Comparison of ENCODE assay signal across 26 cellular contexts in genomic region chr2:120485096-120485495, GRCh38.
"Had no signal": no experiment of that assay in that cellular context is flagged by ENCODE, and none has a peak within 500 bp of the region (broad histone marks: within the 10 kb centered on the region; RNA-seq: fewer than 3 reads in every experiment).

No MANE protein-coding gene starts in this region.

- H3K27ac ChIP-seq: SJSA1 had no signal

- ATAC-seq: activated naive CD8-positive, alpha-beta T cell treated with anti-CD3 and anti-CD28 coated beads, Interleukin-2, amount 50 U/mL, for 24 hours; activated T-cell treated with anti-CD3 and anti-CD28 coated beads, Interleukin-2, amount 50 U/mL, for 4 hours; Panc1 had no signal

- H3K4me2 ChIP-seq: SK-N-SH had no signal

- H3K4me3 Mint-ChIP-seq: activated CD4-positive, alpha-beta T cell treated with anti-CD3 and anti-CD28 coated beads, Interleukin-2, amount 10 ng/mL, durations not matched to agents 7 days and 5 days; activated naive CD4-positive, alpha-beta T cell treated with anti-CD3 and anti-CD28 coated beads, Interleukin-2, amount 10 ng/mL, durations not matched to agents 7 days and 5 days; activated naive CD8-positive, alpha-beta T cell; activated naive CD8-positive, alpha-beta T cell treated with anti-CD3 and anti-CD28 coated beads, Interleukin-2, amount 50 U/mL, for 24 hours; activated T-cell treated with anti-CD3 and anti-CD28 coated beads, Interleukin-2, amount 50 U/mL, for 4 hours; activated T-helper 1 cell treated with anti-CD3 and anti-CD28 coated beads, Interleukin-12 subunit alpha, Interleukin-12 subunit beta, Interleukin-2, Interleukin-4 antibody, amounts not matched to agents 30 ng/mL and 10 ng/mL and 1 ng/mL, durations not matched to agents 14 hours and 24 hours and 36 hours; brain; T-helper 1 cell treated with Interleukin-12 subunit alpha and Interleukin-12 subunit beta and Interleukin-4 antibody, amounts not matched to agents 30 μg/mL and 1 μg/mL, for 36 hours; T-helper 2 cell treated with Interferon-gamma antibody and Interleukin-4, amounts not matched to agents 5 μg/mL and 100 μg/mL, for 36 hours had no signal

- H3K36me3 Mint-ChIP-seq: activated naive CD4-positive, alpha-beta T cell treated with anti-CD3 and anti-CD28 coated beads, Interleukin-2, amount 10 ng/mL, durations not matched to agents 7 days and 5 days; activated naive CD8-positive, alpha-beta T cell; brain had no signal

- H3K27me3 ChIP-seq: SJSA1 had no signal

- DNase-seq: activated CD4-positive, alpha-beta T cell treated with anti-CD3 and anti-CD28 coated beads, Interleukin-2, amount 10 ng/mL, durations not matched to agents 7 days and 5 days; activated CD4-positive, alpha-beta T cell treated with anti-CD3 and anti-CD28 coated beads, Interleukin-2, amount 50 U/mL, for 48 hours; activated CD8-positive, alpha-beta memory T cell treated with anti-CD3 and anti-CD28 coated beads, Interleukin-2, amount 50 U/mL, for 4 hours; activated naive CD4-positive, alpha-beta T cell treated with anti-CD3 and anti-CD28 coated beads, Interleukin-2, amount 10 ng/mL, durations not matched to agents 7 days and 5 days; activated naive CD8-positive, alpha-beta T cell treated with anti-CD3 and anti-CD28 coated beads, Interleukin-2, amount 50 U/mL, for 24 hours; activated T-cell treated with anti-CD3 and anti-CD28 coated beads for 4 hours; activated T-cell treated with anti-CD3 and anti-CD28 coated beads, Interleukin-2, amount 50 U/mL, for 4 hours; anterior cingulate cortex; Kasumi-1; KG1; MM.1S; MV-4-11; NCI-H1092; NCI-H1436 treated with DMSO at 0.1 percent for 48 hours; NCI-H1694 treated with DMSO at 0.1 percent for 48 hours; NCI-H2029; NCI-H524 treated with DMSO at 0.1 percent for 48 hours; SHP77 treated with DMSO at 0.1 percent for 48 hours; SK-N-SH had no signal

- H3K27ac Mint-ChIP-seq: activated CD4-positive, alpha-beta T cell treated with anti-CD3 and anti-CD28 coated beads, Interleukin-2, amount 10 ng/mL, durations not matched to agents 7 days and 5 days; activated naive CD4-positive, alpha-beta T cell treated with anti-CD3 and anti-CD28 coated beads, Interleukin-2, amount 10 ng/mL, durations not matched to agents 7 days and 5 days; activated naive CD8-positive, alpha-beta T cell; activated naive CD8-positive, alpha-beta T cell treated with anti-CD3 and anti-CD28 coated beads, Interleukin-2, amount 50 U/mL, for 24 hours; activated T-helper 1 cell treated with anti-CD3 and anti-CD28 coated beads, Interleukin-12 subunit alpha, Interleukin-12 subunit beta, Interleukin-2, Interleukin-4 antibody, amounts not matched to agents 30 ng/mL and 10 ng/mL and 1 ng/mL, durations not matched to agents 14 hours and 24 hours and 36 hours; brain; T-helper 1 cell treated with Interleukin-12 subunit alpha and Interleukin-12 subunit beta and Interleukin-4 antibody, amounts not matched to agents 30 μg/mL and 1 μg/mL, for 36 hours; T-helper 2 cell treated with Interferon-gamma antibody and Interleukin-4, amounts not matched to agents 5 μg/mL and 100 μg/mL, for 36 hours had no signal

- H3K27me3 Mint-ChIP-seq: activated naive CD8-positive, alpha-beta T cell treated with anti-CD3 and anti-CD28 coated beads, Interleukin-2, amount 50 U/mL, for 24 hours had no signal

- H3K36me3 ChIP-seq: SJSA1 had no signal

- H3K9me3 ChIP-seq: SJSA1, SK-N-SH had no signal

- H3K9me3 Mint-ChIP-seq: activated CD4-positive, alpha-beta T cell treated with anti-CD3 and anti-CD28 coated beads, Interleukin-2, amount 10 ng/mL, durations not matched to agents 7 days and 5 days; activated naive CD4-positive, alpha-beta T cell treated with anti-CD3 and anti-CD28 coated beads, Interleukin-2, amount 10 ng/mL, durations not matched to agents 7 days and 5 days; activated naive CD8-positive, alpha-beta T cell treated with anti-CD3 and anti-CD28 coated beads, Interleukin-2, amount 50 U/mL, for 24 hours; activated T-cell treated with anti-CD3 and anti-CD28 coated beads, Interleukin-2, amount 50 U/mL, for 4 hours; activated T-helper 1 cell treated with anti-CD3 and anti-CD28 coated beads, Interleukin-12 subunit alpha, Interleukin-12 subunit beta, Interleukin-2, Interleukin-4 antibody, amounts not matched to agents 30 ng/mL and 10 ng/mL and 1 ng/mL, durations not matched to agents 14 hours and 24 hours and 36 hours; T-helper 1 cell treated with Interleukin-12 subunit alpha and Interleukin-12 subunit beta and Interleukin-4 antibody, amounts not matched to agents 30 μg/mL and 1 μg/mL, for 36 hours; T-helper 2 cell treated with Interferon-gamma antibody and Interleukin-4, amounts not matched to agents 5 μg/mL and 100 μg/mL, for 36 hours had no signal

- H3K4me1 Mint-ChIP-seq: activated CD4-positive, alpha-beta T cell treated with anti-CD3 and anti-CD28 coated beads, Interleukin-2, amount 10 ng/mL, durations not matched to agents 7 days and 5 days; activated naive CD4-positive, alpha-beta T cell treated with anti-CD3 and anti-CD28 coated beads, Interleukin-2, amount 10 ng/mL, durations not matched to agents 7 days and 5 days; activated naive CD8-positive, alpha-beta T cell treated with anti-CD3 and anti-CD28 coated beads, Interleukin-2, amount 50 U/mL, for 24 hours had no signal

- H3K4me3 ChIP-seq: SJSA1 had no signal
